Comparison of ENCODE assay signal across 1 cellular context in genomic region chr14:74863274-74863673, GRCh38.
TF ChIP-seq lines count a peak whose summit lies in the region.

No MANE protein-coding gene starts in this region.

TF ChIP-seq in HepG2, 621 proteins besides CTCF, POLR2A, EP300 and RAD21:
- no peak for TF ChIP-seq ZNF331 (CRISPR knock-in tag; IDR thresholded peaks at IDR 0.05)
- no peak for TF ChIP-seq BCL3 (CRISPR knock-in tag; IDR thresholded peaks at IDR 0.05)
- TF ChIP-seq ZNF350 (CRISPR knock-in tag; IDR thresholded peaks at IDR 0.05; ENCODE audit: borderline replicate concordance, low read depth): no peak
- no peak for TF ChIP-seq KLF9 (CRISPR knock-in tag; IDR thresholded peaks at IDR 0.05; ENCODE audit: low read depth)
- TF ChIP-seq CREB1 (IDR thresholded peaks at IDR 0.05): no peak
- no peak for TF ChIP-seq CREB1 (CRISPR knock-in tag; IDR thresholded peaks at IDR 0.05)
- no peak for TF ChIP-seq ZNF501 (CRISPR knock-in tag; IDR thresholded peaks at IDR 0.05)
- TF ChIP-seq RBM22 (optimal IDR thresholded peaks at IDR 0.05; ENCODE audit: low read length): no peak
- no peak for TF ChIP-seq ZBTB14 (CRISPR knock-in tag; IDR thresholded peaks at IDR 0.05)
- TF ChIP-seq TMF1 (CRISPR knock-in tag; IDR thresholded peaks at IDR 0.05; ENCODE audit: low read depth): no peak
- TF ChIP-seq SKI (IDR thresholded peaks at IDR 0.05; ENCODE audit: partially characterized antibody): no peak
- TF ChIP-seq FOXO1 (CRISPR knock-in tag; IDR thresholded peaks at IDR 0.05): no peak
- TF ChIP-seq ZNF576 (CRISPR knock-in tag; IDR thresholded peaks at IDR 0.05): no peak
- no peak for TF ChIP-seq CEBPB (IDR thresholded peaks at IDR 0.05; ENCODE audit: borderline replicate concordance, low read depth, low read length)
- TF ChIP-seq WIZ (CRISPR knock-in tag; IDR thresholded peaks at IDR 0.05): no peak
- no peak for TF ChIP-seq ARNT (IDR thresholded peaks at IDR 0.05)
- TF ChIP-seq BRF2 (CRISPR knock-in tag; IDR thresholded peaks at IDR 0.05): no peak
- TF ChIP-seq TCF7L2 (IDR thresholded peaks at IDR 0.05; ENCODE audit: low read depth, low read length): no peak
